10 cellular contexts compared by ENCODE assay signal in genomic region chr1:217393901-217394300, GRCh38.
DNase-seq lines count a peak whose midpoint lies in the region; ATAC-seq, FAIRE-seq and TF ChIP-seq lines count a peak whose summit lies in the region.
"Had no signal": no experiment of that assay in that cellular context is flagged by ENCODE, and none has a peak within 500 bp of the region (broad histone marks: within the 10 kb centered on the region; RNA-seq: fewer than 3 reads in every experiment).

No MANE protein-coding gene starts in this region.

- intact Hi-C loops in IMR-90 (cut with micrococcal nuclease): loop anchor here (5.0 kb wide), 1 partner anchor 582 kb away; no protein-coding TSS in a partner anchor

- H3K4ac ChIP-seq in IMR-90 (ENCODE audit: low read depth, low read length): no peak overlapping the region

- TF ChIP-seq RAD21 in IMR-90 (IDR thresholded peaks at IDR 0.05; ENCODE audit: low read length): no peak

- in situ Hi-C loops in IMR-90 (cut with MboI; ENCODE audit: low sequenced_read_pairs): no loop called here

- H2AK9ac ChIP-seq in IMR-90 (replicated peaks; ENCODE audit: low read depth, low read length, poor library complexity): no peak overlapping the region

- no peaks in the 10 kb centered on the region for H3K9me3 ChIP-seq in IMR-90 (ENCODE audit: control insufficient read depth, insufficient read depth, low read length)

- no peaks in the 10 kb centered on the region for H3K36me3 ChIP-seq in IMR-90 (ENCODE audit: control insufficient read depth, insufficient read depth, low read length)
- no peaks in the 10 kb centered on the region for H3K36me3 ChIP-seq in bronchial epithelial cell (ENCODE audit: control insufficient read depth, insufficient read depth, low read length)

- H3K14ac ChIP-seq in IMR-90 (replicated peaks; ENCODE audit: low read depth, low read length): no peak overlapping the region

- BruUV-seq in IMR-90 (replicated peaks; lab: Mats Ljungman, UMichigan): no TSS peak

- H3K79me1 ChIP-seq in IMR-90 (ENCODE audit: low read depth in 1 of 2, low read length in 2 of 2): no peaks in the 10 kb centered on the region

- H3K4me3 ChIP-seq in IMR-90 (ENCODE audit: insufficient read depth, low read depth, low read length) (no peak overlapping the region), bronchial epithelial cell (ENCODE audit: low read depth, low read length) (no peak overlapping the region)

- no peak overlapping the region for H4K5ac ChIP-seq in IMR-90 (ENCODE audit: low read depth, low read length)

- H2BK5ac ChIP-seq in IMR-90 (ENCODE audit: low read depth, low read length, poor library complexity, severe bottlenecking): no peak overlapping the region

- H2AK5ac ChIP-seq in IMR-90 (ENCODE audit: low read depth, low read length): no peak overlapping the region

- CTCF ChIA-PET in IMR-90 (lab: Yijun Ruan, JAX): interaction anchor here (0.7 to 1.2 kb wide), 2 partner anchors 16 to 644 kb away, joined by 3 read pairs; no protein-coding TSS in a partner anchor

- DNase-seq in NCI-H1417 (lab: John Stamatoyannopoulos, UW): peak in 2 of 3 experiments; percentile 8 to 31
- no peak for DNase-seq in NCI-H1417 treated with DMSO at 0.1 percent for 48 hours (lab: John Stamatoyannopoulos, UW)
- DNase-seq in IMR-90: no peak
- DNase-seq in bronchial epithelial cell (ENCODE audit: low read depth): peak; percentile 9
- DNase-seq in myocyte (ENCODE audit: low read depth): peak; percentile 8
- DNase-seq in SKM-1 treated with dmso at 0.1 percent for 144 hours (lab: John Stamatoyannopoulos, UW; ENCODE audit: unreplicated experiment): no peak
- DNase-seq: DND-41, NCI-H187 treated with DMSO at 0.1 percent for 48 hours had no signal

- H2AFZ ChIP-seq in IMR-90 (replicated peaks; ENCODE audit: low read length, poor library complexity): no peak overlapping the region

- no peak overlapping the region for H3K27ac ChIP-seq in IMR-90 (ENCODE audit: insufficient read depth, low read length)

- no peak overlapping the region for H3K56ac ChIP-seq in IMR-90 (ENCODE audit: extremely low read depth, insufficient read depth, low read length)

- no peaks in the 10 kb centered on the region for H3K4me1 ChIP-seq in IMR-90 (ENCODE audit: control insufficient read depth, insufficient read depth, low read length)

- H4K20me1 ChIP-seq in IMR-90 (ENCODE audit: insufficient read depth, low read length): no peaks in the 10 kb centered on the region

- no CpG with 5 or more reads among the region's 1 CpG for WGBS in IMR-90 (ENCODE audit: extremely low coverage in 2 of 2, insufficient read length in 1 of 2), 2 experiments

- no peaks in the 10 kb centered on the region for H3K9me1 ChIP-seq in IMR-90 (ENCODE audit: insufficient read depth, low read length)

- dilution Hi-C loops in IMR-90 (cut with HindIII; ENCODE audit: low sequenced_read_pairs, unreplicated experiment): no loop called here

- FAIRE-seq in bronchial epithelial cell (lab: Jason Lieb, UNC): no peak

- no peak for TF ChIP-seq CTCF in IMR-90 (conservative IDR thresholded peaks at IDR 0.05; ENCODE audit: low read depth, low read length)
- peak; percentile 19 for TF ChIP-seq CTCF in bronchial epithelial cell (IDR thresholded peaks at IDR 0.05; ENCODE audit: insufficient read depth, low read length, severe bottlenecking)

- H3K18ac ChIP-seq in IMR-90 (ENCODE audit: low read depth, low read length): no peak overlapping the region

- no peak overlapping the region for H2BK120ac ChIP-seq in IMR-90 (ENCODE audit: low read depth, low read length)

- TF ChIP-seq POLR2A in IMR-90 (IDR thresholded peaks at IDR 0.05; ENCODE audit: low read depth, low read length): no peak
- no peak for TF ChIP-seq POLR2A in GM18505 (IDR thresholded peaks at IDR 0.05; ENCODE audit: borderline replicate concordance, extremely low read depth, insufficient read depth, insufficient read length)

- POLR2A ChIA-PET in IMR-90 (lab: Charles Lee; ENCODE audit: unreplicated experiment): no interaction called here

- H2BK15ac ChIP-seq in IMR-90 (ENCODE audit: low read depth, low read length): no peak overlapping the region

- no peak overlapping the region for H4K91ac ChIP-seq in IMR-90 (ENCODE audit: insufficient read depth, low read depth, low read length)

- ATAC-seq in IMR-90 (ENCODE audit: low read depth) (peak; percentile 44; the same call in 1 of the 2 replicates), GM18505 (IDR thresholded peaks at IDR 0.05; ENCODE audit: unreplicated experiment) (no peak), GM21381 (IDR thresholded peaks at IDR 0.05; ENCODE audit: unreplicated experiment) (no peak)

- H3K27me3 ChIP-seq in IMR-90 (ENCODE audit: control insufficient read depth, insufficient read depth, low read length) (no peaks in the 10 kb centered on the region), bronchial epithelial cell (ENCODE audit: control insufficient read depth, insufficient read depth, low read length) (no peaks in the 10 kb centered on the region)

- no peak overlapping the region for H2BK20ac ChIP-seq in IMR-90 (ENCODE audit: low read depth, low read length)

- no peak overlapping the region for H4K8ac ChIP-seq in IMR-90 (ENCODE audit: low read depth in 2 of 2, low read length in 2 of 2)

- no peak overlapping the region for H3K23ac ChIP-seq in IMR-90 (ENCODE audit: low read depth, low read length)

- H3K4me2 ChIP-seq in IMR-90 (ENCODE audit: low read depth, low read length): no peak overlapping the region

- H3K9ac ChIP-seq in IMR-90 (ENCODE audit: low read depth, low read length): no peak overlapping the region

TF ChIP-seq in IMR-90, 13 proteins besides CTCF, POLR2A, EP300 and RAD21:
- TF ChIP-seq USF2 (IDR thresholded peaks at IDR 0.05; ENCODE audit: low read depth, low read length): no peak
- no peak for TF ChIP-seq MAZ (IDR thresholded peaks at IDR 0.05; ENCODE audit: borderline replicate concordance, low read depth, low read length)
- no peak for TF ChIP-seq CEBPB (IDR thresholded peaks at IDR 0.05; ENCODE audit: low read depth, low read length)
- no peak for TF ChIP-seq BHLHE40 (IDR thresholded peaks at IDR 0.05; ENCODE audit: low read depth, low read length)
- no peak for TF ChIP-seq RFX5 (IDR thresholded peaks at IDR 0.05; ENCODE audit: low read depth, low read length)
- TF ChIP-seq RCOR1 (IDR thresholded peaks at IDR 0.05; ENCODE audit: insufficient replicate concordance, low read length): no peak
- no peak for TF ChIP-seq MAFK (IDR thresholded peaks at IDR 0.05; ENCODE audit: low read depth, low read length)
- TF ChIP-seq MXI1 (IDR thresholded peaks at IDR 0.05; ENCODE audit: borderline replicate concordance, low read depth, low read length): no peak
- no peak for TF ChIP-seq SMC3 (IDR thresholded peaks at IDR 0.05; ENCODE audit: low read depth, low read length)
- TF ChIP-seq ELK1 (IDR thresholded peaks at IDR 0.05; ENCODE audit: borderline replicate concordance, low read depth, low read length): no peak
- no peak for TF ChIP-seq FOS (IDR thresholded peaks at IDR 0.05; ENCODE audit: low read depth, low read length)
- no peak for TF ChIP-seq CHD1 (IDR thresholded peaks at IDR 0.05; ENCODE audit: low read depth, low read length)

Comparison
In these comparisons a context has a peak if more than half of its experiments do, and no peak if none do; other contexts are left out.
1. DNase-seq: peak in NCI-H1417 (2 of 3), bronchial epithelial cell (single experiment) and myocyte (single experiment); none in NCI-H1417 treated with DMSO at 0.1 percent for 48 hours (single experiment), IMR-90 (single experiment) and SKM-1 treated with dmso at 0.1 percent for 144 hours (single experiment).